8 cellular contexts compared by ENCODE assay signal in the genomic region with DNA sequence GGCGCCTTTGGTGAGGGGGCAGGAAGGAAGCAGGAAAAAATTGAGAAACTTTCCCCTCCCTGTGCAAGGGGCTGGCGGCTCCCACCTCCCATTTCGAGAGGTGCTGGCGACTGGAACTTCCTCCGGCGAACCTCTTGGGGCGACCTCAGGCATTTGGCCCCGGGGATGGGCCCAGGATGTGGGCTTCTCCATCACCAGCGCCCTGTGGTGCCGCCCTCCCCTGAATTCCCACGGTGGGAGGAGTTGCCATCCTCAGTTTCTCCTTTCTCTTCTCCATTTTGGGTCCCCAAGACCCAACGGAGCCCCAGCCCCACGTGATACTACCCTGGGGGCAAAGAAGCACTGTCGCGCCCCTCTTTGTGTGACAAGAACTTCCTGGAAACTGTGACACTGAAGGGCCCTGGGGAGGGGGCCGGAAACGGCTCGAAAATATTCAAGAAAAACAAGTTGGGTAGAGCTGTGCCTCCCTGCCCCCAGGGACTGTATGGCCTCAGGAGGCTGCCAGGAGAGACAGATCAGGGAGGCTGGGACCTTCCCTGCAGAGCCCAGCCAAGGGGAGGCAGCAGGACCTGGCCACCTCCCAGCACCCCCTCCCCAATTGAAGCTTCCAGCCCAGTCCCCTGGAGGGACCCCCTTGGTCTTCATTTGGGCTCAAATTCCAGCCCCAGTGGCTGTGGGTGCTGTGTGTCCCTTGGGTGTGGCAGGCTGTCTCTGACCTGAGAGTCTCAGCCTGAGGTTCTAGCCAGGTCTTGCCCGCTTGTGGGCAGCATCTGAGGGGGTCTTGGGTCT. TPM values are rescaled to one million over a fixed set of nuclear protein-coding genes. Genes with fewer than 3 reads are reported as not detected.
DNase-seq lines count a peak whose midpoint lies in the region; FAIRE-seq and TF ChIP-seq lines count a peak whose summit lies in the region.

No MANE protein-coding gene starts in this region.

- TF ChIP-seq CTCF in HEK293 (tag by site-specific recombination; IDR thresholded peaks at IDR 0.05) (no peak), ascending aorta (IDR thresholded peaks at IDR 0.05) (no peak), kidney (IDR thresholded peaks at IDR 0.05; ENCODE audit: borderline replicate concordance, extremely low read depth, insufficient read depth) (no peak)

- H3K27ac Mint-ChIP-seq in T-helper 1 cell treated with Interleukin-12 subunit alpha and Interleukin-12 subunit beta and Interleukin-4 antibody, amounts not matched to agents 30 μg/mL and 1 μg/mL, for 36 hours: peak overlapping the region; percentile 100

- intact Hi-C loops in ascending aorta (cut with DNase I) (loop anchor here (2.0 to 5.0 kb wide), 2 partner anchors 22 to 39 kb away; partner anchors contain the start of gene SLC44A2), kidney (cut with DNase I) (no loop called here)

- H3K36me3 ChIP-seq in HEK293 (ENCODE audit: control insufficient read depth in 2 of 2, insufficient read depth in 1 of 2, low read length in 2 of 2): no peaks in the 10 kb centered on the region
- H3K36me3 ChIP-seq in ascending aorta: no peaks in the 10 kb centered on the region
- H3K36me3 ChIP-seq in kidney (ENCODE audit: control insufficient read depth in 1 of 2, insufficient read depth in 2 of 2, low read length in 2 of 2): no peaks in the 10 kb centered on the region

- H3K27me3 Mint-ChIP-seq in T-helper 1 cell treated with Interleukin-12 subunit alpha and Interleukin-12 subunit beta and Interleukin-4 antibody, amounts not matched to agents 30 μg/mL and 1 μg/mL, for 36 hours (ENCODE audit: low read depth): no peaks in the 10 kb centered on the region

- POLR2A ChIA-PET in HEK293 (lab: Yijun Ruan, JAX): interaction anchor here (0.6 to 1.3 kb wide), 2 partner anchors 22 to 223 kb away, joined by 3 to 7 read pairs; partner anchors contain the start of genes SLC44A2 and TYK2

- H3K4me3 Mint-ChIP-seq in T-helper 1 cell treated with Interleukin-12 subunit alpha and Interleukin-12 subunit beta and Interleukin-4 antibody, amounts not matched to agents 30 μg/mL and 1 μg/mL, for 36 hours: peak overlapping the region; percentile 99

- peak overlapping the region; percentile 54 to 69 for H3K9ac ChIP-seq in kidney (ENCODE audit: low read length in 2 of 2)

- H3K27ac ChIP-seq in HEK293 (ENCODE audit: extremely low read depth, low read depth, low read length) (no peak overlapping the region), ascending aorta (peak overlapping the region; percentile 98 to 99), kidney (ENCODE audit: low read depth in 2 of 2, low read length in 2 of 2) (peak overlapping the region; percentile 89 to 94)

- no peaks in the 10 kb centered on the region for H3K4me1 ChIP-seq in HEK293 (ENCODE audit: control insufficient read depth, insufficient read depth, low read length)
- peaks cover 10 to 26% of the 10 kb centered on the region in 2 donors for H3K4me1 ChIP-seq in ascending aorta
- H3K4me1 ChIP-seq in kidney (ENCODE audit: control insufficient read depth in 1 of 2, insufficient read depth in 1 of 2, low read depth in 1 of 2, low read length in 2 of 2): peaks cover 0 to 5% of the 10 kb centered on the region in 2 donors

- H3K36me3 Mint-ChIP-seq in T-helper 1 cell treated with Interleukin-12 subunit alpha and Interleukin-12 subunit beta and Interleukin-4 antibody, amounts not matched to agents 30 μg/mL and 1 μg/mL, for 36 hours (ENCODE audit: low read depth): peaks cover 6% of the 10 kb centered on the region

- CTCF ChIA-PET in HEK293 (lab: Yijun Ruan, JAX): interaction anchor here (0.8 to 1.5 kb wide), 2 partner anchors 22 to 23 kb away, joined by 3 to 7 read pairs; no protein-coding TSS in a partner anchor

- FAIRE-seq in kidney (lab: Jason Lieb, UNC): no peak

- H3K9me3 ChIP-seq in HEK293 (ENCODE audit: control insufficient read depth, insufficient read depth, low read depth, low read length): no peaks in the 10 kb centered on the region
- H3K9me3 ChIP-seq in ascending aorta: no peaks in the 10 kb centered on the region
- no peaks in the 10 kb centered on the region for H3K9me3 ChIP-seq in kidney (ENCODE audit: control insufficient read depth in 1 of 2, low read length in 2 of 2)

- peaks cover 19% of the 10 kb centered on the region for H3K4me1 Mint-ChIP-seq in T-helper 1 cell treated with Interleukin-12 subunit alpha and Interleukin-12 subunit beta and Interleukin-4 antibody, amounts not matched to agents 30 μg/mL and 1 μg/mL, for 36 hours (ENCODE audit: low read depth)

- no peaks in the 10 kb centered on the region for H3K27me3 ChIP-seq in ascending aorta

- peak; percentile 41 for DNase-seq in AG20443 (ENCODE audit: low spot score)
- DNase-seq in ascending aorta (ENCODE audit: low spot score in 2 of 2): peak; percentile 15 to 86
- DNase-seq in kidney: peak; percentile 81
- peak; percentile 67 for DNase-seq in stimulated activated CD4-positive, alpha-beta T cell treated with anti-CD3 and anti-CD28 coated beads, Interleukin-4, amount 100 ng/mL, for 1 hour
- DNase-seq in NCI-H128 (lab: John Stamatoyannopoulos, UW; ENCODE audit: unreplicated experiment): no peak
- no peak for DNase-seq in NCI-H82 treated with DMSO at 0.1 percent for 48 hours (lab: John Stamatoyannopoulos, UW; ENCODE audit: unreplicated experiment)

- no peaks in the 10 kb centered on the region for H3K9me3 Mint-ChIP-seq in T-helper 1 cell treated with Interleukin-12 subunit alpha and Interleukin-12 subunit beta and Interleukin-4 antibody, amounts not matched to agents 30 μg/mL and 1 μg/mL, for 36 hours

- H3K4me3 ChIP-seq in HEK293 (ENCODE audit: low read depth, low read length) (peak overlapping the region; percentile 71), ascending aorta (peak overlapping the region; percentile 97 to 99), kidney (ENCODE audit: low read length in 2 of 2) (peak overlapping the region; percentile 64 to 74)

TF ChIP-seq in HEK293, 187 proteins besides CTCF, POLR2A, EP300 and RAD21:
- TF ChIP-seq ZNF138 (tag by site-specific recombination; IDR thresholded peaks at IDR 0.05; ENCODE audit: borderline replicate concordance) (no peak), ZNF791 (tag by site-specific recombination; IDR thresholded peaks at IDR 0.05) (no peak), ZNF768 (tag by site-specific recombination; IDR thresholded peaks at IDR 0.05) (0 out of 2 replicates have a peak, but pooled peaks have one; percentile 58), GLIS1 (tag by site-specific recombination; IDR thresholded peaks at IDR 0.05) (0 out of 2 replicates have a peak, but pooled peaks have one; percentile 9), SCRT2 (tag by site-specific recombination; IDR thresholded peaks at IDR 0.05) (no peak), TSHZ1 (tag by site-specific recombination; IDR thresholded peaks at IDR 0.05; ENCODE audit: borderline replicate concordance) (no peak), ZNF624 (tag by site-specific recombination; IDR thresholded peaks at IDR 0.05) (no peak), ZNF514 (tag by site-specific recombination; IDR thresholded peaks at IDR 0.05) (no peak), GLIS2 (tag by site-specific recombination; IDR thresholded peaks at IDR 0.05) (peak; percentile 47), ZBTB8A (tag by site-specific recombination; IDR thresholded peaks at IDR 0.05) (no peak), ZIC2 (tag by site-specific recombination; IDR thresholded peaks at IDR 0.05) (peak; percentile 49; the same call in 1 of the 2 replicates), ZBTB48 (tag by site-specific recombination; IDR thresholded peaks at IDR 0.05) (no peak)

RNA-seq across cellular contexts. Expression of gene AP1M2, which starts 16.2 kb away (rescaled TPM):
- total RNA-seq in ascending aorta (not detected), kidney (74.1 TPM)
- polyA plus RNA-seq in kidney (ENCODE audit: insufficient read depth, low read depth, low replicate concordance): 232 TPM

RNA-seq across cellular contexts. Expression of gene SLC44A2, which starts 22.1 kb away (rescaled TPM):
- total RNA-seq in ascending aorta (354 TPM), kidney (345 TPM)
- polyA plus RNA-seq in kidney (ENCODE audit: insufficient read depth, low read depth, low replicate concordance): 150 TPM

RNA-seq across cellular contexts. Expression of gene CDKN2D, which starts 34.5 kb away (rescaled TPM):
- total RNA-seq in ascending aorta (20.3 TPM), kidney (8.8 TPM)
- 14.7 TPM for polyA plus RNA-seq in kidney (ENCODE audit: insufficient read depth, low read depth, low replicate concordance)

RNA-seq across cellular contexts. Expression of gene KRI1, which starts 37.5 kb away (rescaled TPM):
- 21.9 TPM for total RNA-seq in ascending aorta
- total RNA-seq in kidney: 29.4 TPM
- polyA plus RNA-seq in kidney (ENCODE audit: insufficient read depth, low read depth, low replicate concordance): 13.9 TPM

RNA-seq across cellular contexts. Expression of gene ILF3, which starts 50.9 kb away (rescaled TPM):
- total RNA-seq in ascending aorta (168 TPM), kidney (206 TPM)
- polyA plus RNA-seq in kidney (ENCODE audit: insufficient read depth, low read depth, low replicate concordance): 58.3 TPM

Comparison
In these comparisons a context has a peak if more than half of its experiments do, and no peak if none do; other contexts are left out.
1. DNase-seq: peak in AG20443 (single experiment), ascending aorta (2 of 2), kidney (single experiment) and stimulated activated CD4-positive, alpha-beta T cell treated with anti-CD3 and anti-CD28 coated beads, Interleukin-4, amount 100 ng/mL, for 1 hour (single experiment); none in NCI-H128 (single experiment) and NCI-H82 treated with DMSO at 0.1 percent for 48 hours (single experiment).
2. RNA of gene AP1M2, which starts 16.2 kb away (total RNA-seq): 74.1 TPM in kidney (single experiment); not detected in ascending aorta (single experiment); every median in the first group is over 10 times any median in the second.
3. Peak in every context shown above with its lines, with median percentiles within 50 percentile points of each other: H3K4me3 ChIP-seq.